9 cellular contexts compared by ENCODE assay signal in the genomic region with DNA sequence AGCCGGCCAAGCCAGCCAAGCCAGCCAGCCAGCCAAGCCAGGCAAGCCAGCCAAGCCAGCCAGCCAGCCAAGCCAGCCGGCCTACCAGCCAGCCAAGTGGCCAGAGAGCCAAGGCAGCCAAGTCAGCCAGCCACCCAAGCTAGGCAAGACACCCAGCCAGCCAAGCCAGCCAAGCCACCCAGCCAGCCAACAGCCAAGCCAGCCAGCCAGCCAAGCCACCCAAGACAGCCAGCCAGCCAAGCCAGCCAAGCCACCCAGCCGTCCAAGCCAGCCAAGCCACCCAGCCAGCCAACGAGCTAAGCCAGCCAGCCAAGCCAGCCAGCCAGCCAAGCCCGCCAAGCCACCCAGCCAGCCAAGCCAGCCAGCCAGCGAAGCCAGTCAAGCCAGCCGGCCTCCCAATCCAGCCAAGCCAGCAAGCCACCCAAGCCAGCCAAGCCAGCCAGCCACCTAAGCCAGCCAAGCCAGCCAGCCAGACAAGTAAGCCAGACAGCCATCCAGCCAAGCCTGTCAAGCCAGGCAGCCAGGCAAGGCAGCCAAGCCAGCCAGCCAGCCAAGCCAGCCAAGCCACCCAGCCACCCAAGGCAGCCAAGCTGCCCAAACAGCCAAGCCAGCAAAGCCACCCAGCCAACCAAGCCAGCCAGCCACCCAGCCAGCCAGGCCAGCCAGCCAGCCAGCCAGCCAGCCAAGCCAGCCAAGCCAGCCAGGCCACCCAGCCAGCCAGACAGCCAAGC.
DNase-seq lines count a peak whose midpoint lies in the region; ATAC-seq and TF ChIP-seq lines count a peak whose summit lies in the region.
"Had no signal": no experiment of that assay in that cellular context is flagged by ENCODE, and none has a peak within 500 bp of the region (broad histone marks: within the 10 kb centered on the region; RNA-seq: fewer than 3 reads in every experiment).

No MANE protein-coding gene starts in this region.

- peaks cover 13% of the 10 kb centered on the region for H3K9me3 Mint-ChIP-seq in nephron progenitor cell

- no peaks in the 10 kb centered on the region for H3K36me3 ChIP-seq in BLaER1

- no peak for TF ChIP-seq CTCF in nephron progenitor cell (IDR thresholded peaks at IDR 0.05)

- H3K27me3 ChIP-seq in BLaER1 = 0 out of 2 replicates have a peak, but pooled peaks cover 4% of the 10 kb centered on the region

- no peak overlapping the region for H3K4me3 Mint-ChIP-seq in nephron progenitor cell

- H3K36me3 Mint-ChIP-seq in nephron progenitor cell (ENCODE audit: low read depth) = peaks cover 5% of the 10 kb centered on the region

- no peak overlapping the region for H3K4me2 ChIP-seq in BLaER1

- H3K4me1 ChIP-seq in BLaER1 = no peaks in the 10 kb centered on the region

- DNase-seq in RKO (ENCODE audit: low spot score) (peak; percentile 55), dermis blood vessel endothelial cell (peak; percentile 45), nephron progenitor cell (peak; percentile 55), NCI-H1417 (lab: John Stamatoyannopoulos, UW) (no peak), NCI-H510A (lab: John Stamatoyannopoulos, UW) (no peak)
- DNase-seq: KG1 had no signal

- no peak overlapping the region for H3K27ac Mint-ChIP-seq in nephron progenitor cell

- H3K4me1 Mint-ChIP-seq in nephron progenitor cell = no peaks in the 10 kb centered on the region

- H3K9me3 ChIP-seq in BLaER1 = peaks cover 57% of the 10 kb centered on the region

- H3K27me3 Mint-ChIP-seq in nephron progenitor cell (ENCODE audit: low read depth, poor library complexity) = no peaks in the 10 kb centered on the region

- no peaks in the 10 kb centered on the region for H4K20me1 ChIP-seq in BLaER1

- no peak overlapping the region for H3K27ac ChIP-seq in BLaER1

- peak overlapping the region; percentile 20; the same call in 1 of the 2 replicates for H3K4me3 ChIP-seq in BLaER1

- no peak overlapping the region for H3K9ac ChIP-seq in BLaER1

- ATAC-seq in HG02970 (IDR thresholded peaks at IDR 0.05; ENCODE audit: low FRiP score, unreplicated experiment) (no peak), HG03175 (IDR thresholded peaks at IDR 0.05; ENCODE audit: unreplicated experiment) (no peak)

Comparison
In these comparisons a context has a peak if more than half of its experiments do, and no peak if none do; other contexts are left out.
1. DNase-seq: peak in RKO (single experiment), dermis blood vessel endothelial cell (single experiment) and nephron progenitor cell (single experiment); none in NCI-H1417 (0 of 3) and NCI-H510A (single experiment).